ENCODE assay signal across 1 cellular context in the genomic region with DNA sequence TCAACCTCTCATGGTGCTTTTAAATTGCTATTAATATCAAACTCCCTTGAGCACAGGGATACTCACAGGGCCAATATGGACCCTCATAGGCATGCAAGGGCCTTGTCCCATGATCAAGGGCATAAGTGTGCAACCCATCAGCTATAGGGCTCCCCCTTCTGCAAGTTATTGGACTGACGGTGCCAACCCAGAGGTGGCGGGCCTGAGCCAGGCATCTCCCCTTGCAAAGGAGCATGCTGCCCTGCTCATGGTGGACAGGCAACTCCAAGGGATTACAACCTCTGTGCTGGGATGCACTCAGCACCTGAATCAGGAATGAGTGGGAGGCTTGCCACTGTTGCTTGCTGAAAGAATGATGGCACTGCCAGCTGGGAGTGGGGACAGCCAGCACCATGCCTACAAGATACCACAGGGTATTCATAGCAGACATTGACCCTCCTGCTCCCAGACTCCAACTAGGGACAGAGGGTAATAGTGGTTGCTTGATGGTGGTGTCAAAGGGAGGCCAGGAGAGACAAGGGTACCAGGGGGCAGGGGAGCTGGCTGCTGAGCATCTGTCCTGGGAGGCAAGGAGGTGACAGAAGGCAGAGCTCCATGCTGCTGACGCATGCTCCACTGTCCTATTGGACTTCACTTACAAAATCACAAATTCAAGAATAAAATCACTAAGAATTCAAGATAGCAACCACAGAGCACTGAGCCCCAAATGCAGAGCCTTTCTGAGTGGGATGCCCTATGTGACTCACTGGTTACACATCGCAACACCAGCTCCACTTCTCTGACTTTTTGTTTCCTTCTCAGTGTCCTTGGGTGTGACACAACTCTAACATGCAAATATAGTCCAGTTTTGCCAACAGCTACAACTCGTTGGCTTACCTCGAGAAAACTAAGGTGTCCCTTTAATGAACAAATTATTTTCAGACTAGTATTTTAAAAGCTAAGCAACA.
TF ChIP-seq lines count a peak whose summit lies in the region.

No MANE protein-coding gene starts in this region.

TF ChIP-seq in SK-N-SH, 30 proteins besides CTCF, POLR2A, EP300 and RAD21 (continued from another document):
- TF ChIP-seq REST (IDR thresholded peaks at IDR 0.05; ENCODE audit: low read depth, low read length) (no peak), JUND (IDR thresholded peaks at IDR 0.05) (no peak), USF2 (IDR thresholded peaks at IDR 0.05; ENCODE audit: borderline replicate concordance, low read depth, low read length) (no peak), USF1 (IDR thresholded peaks at IDR 0.05; ENCODE audit: borderline replicate concordance, low read depth) (no peak), ELF1 (IDR thresholded peaks at IDR 0.05) (no peak), GABPA (IDR thresholded peaks at IDR 0.05; ENCODE audit: low read depth) (no peak), FOSL2 (IDR thresholded peaks at IDR 0.05; ENCODE audit: borderline replicate concordance, low read depth) (no peak), MXI1 (IDR thresholded peaks at IDR 0.05; ENCODE audit: low read depth, low read length) (no peak), MEF2A (IDR thresholded peaks at IDR 0.05; ENCODE audit: borderline replicate concordance, low read depth) (no peak), TEAD4 (IDR thresholded peaks at IDR 0.05; ENCODE audit: borderline replicate concordance, insufficient read depth) (no peak), NRF1 (IDR thresholded peaks at IDR 0.05; ENCODE audit: low read depth, low read length) (no peak)
